1 cellular context compared by ENCODE assay signal in the genomic region with DNA sequence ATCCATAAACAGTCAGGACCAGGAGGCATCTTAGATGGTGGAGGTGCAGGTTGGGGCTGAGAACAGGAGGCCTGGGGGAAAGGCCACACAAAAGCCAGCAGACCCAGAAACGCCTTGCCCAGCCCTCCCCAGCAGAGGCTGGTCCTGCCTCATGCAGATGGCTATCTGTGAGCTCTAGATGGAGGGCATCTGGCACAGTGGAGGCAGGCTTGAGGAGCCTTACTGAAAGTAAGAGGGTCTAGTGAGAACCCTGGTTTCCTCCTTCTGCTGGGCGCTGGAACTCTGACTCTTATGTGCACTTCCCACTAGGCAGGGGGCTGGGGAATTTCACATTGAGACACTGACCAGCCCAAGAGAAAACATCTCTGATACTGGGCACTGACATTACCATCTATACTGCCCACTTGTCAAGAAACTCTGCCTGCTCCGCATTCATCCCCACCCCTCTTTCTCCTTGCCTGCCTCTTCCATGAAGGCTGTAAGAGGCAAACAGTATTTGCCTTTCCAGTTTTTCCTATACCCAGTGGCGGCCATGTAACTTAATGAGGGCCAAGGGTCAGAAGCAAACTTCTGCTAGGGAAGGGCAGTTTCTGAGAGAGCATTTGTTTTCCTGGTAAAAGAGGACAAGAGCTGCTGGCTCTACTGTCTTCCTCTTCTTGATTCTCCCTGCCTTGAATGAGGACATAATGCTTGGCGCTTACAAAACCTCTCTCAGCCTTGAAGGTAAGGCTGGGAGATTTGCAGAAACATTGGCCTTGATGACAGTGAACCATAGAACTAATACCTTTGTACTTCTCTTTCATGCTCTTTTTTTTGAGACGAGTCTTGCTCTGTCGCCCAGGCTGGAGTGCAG.
TF ChIP-seq lines count a peak whose summit lies in the region.

No MANE protein-coding gene starts in this region.

TF ChIP-seq in endothelial cell of umbilical vein, 7 proteins besides CTCF, POLR2A, EP300 and RAD21 (continued from another document):
- TF ChIP-seq JUN (IDR thresholded peaks at IDR 0.05; ENCODE audit: borderline replicate concordance, insufficient read depth, insufficient read length, low read depth) (no peak), EZH2 (IDR thresholded peaks at IDR 0.05; ENCODE audit: borderline replicate concordance, low read depth, low read length, severe bottlenecking) (no peak), POLR2AphosphoS5 (IDR thresholded peaks at IDR 0.05; ENCODE audit: insufficient read depth, low read depth, low read length) (no peak), FOS (IDR thresholded peaks at IDR 0.05; ENCODE audit: borderline replicate concordance, insufficient read depth, low read length) (no peak), GATA2 (IDR thresholded peaks at IDR 0.05; ENCODE audit: insufficient read depth, insufficient read length, low read depth, low read length) (no peak)
- TF ChIP-seq, protein P1, sequence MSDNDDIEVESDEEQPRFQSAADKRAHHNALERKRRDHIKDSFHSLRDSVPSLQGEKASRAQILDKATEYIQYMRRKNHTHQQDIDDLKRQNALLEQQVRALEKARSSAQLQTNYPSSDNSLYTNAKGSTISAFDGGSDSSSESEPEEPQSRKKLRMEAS (IDR thresholded peaks at IDR 0.05; ENCODE audit: insufficient read depth, insufficient read length): no peak
